In the genomic region with DNA sequence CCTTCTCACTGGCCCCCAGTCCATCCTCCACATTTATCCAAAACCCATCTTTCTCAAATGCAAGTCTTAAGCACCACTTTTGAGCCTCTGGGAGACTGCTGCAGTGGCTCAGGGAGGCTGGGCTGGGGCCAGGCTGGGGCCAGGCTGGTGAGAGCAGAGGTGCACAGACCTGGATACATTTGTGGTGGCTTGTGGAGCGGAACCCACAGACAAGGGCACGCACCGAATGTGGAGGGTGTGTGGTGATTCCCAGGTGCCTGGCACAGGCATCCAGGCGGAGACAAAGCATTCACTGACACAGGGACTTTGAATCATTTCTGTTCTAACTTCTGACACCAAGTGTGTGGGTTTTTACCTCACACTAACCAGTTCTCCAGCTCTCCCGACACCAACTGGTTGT, we compare ENCODE assay signal across 18 cellular contexts. TPM values are rescaled to one million over a fixed set of nuclear protein-coding genes. Genes with fewer than 3 reads are reported as not detected.
DNase-seq lines count a peak whose midpoint lies in the region; ATAC-seq and TF ChIP-seq lines count a peak whose summit lies in the region.
"Had no signal": no experiment of that assay in that cellular context is flagged by ENCODE, and none has a peak within 500 bp of the region (broad histone marks: within the 10 kb centered on the region; RNA-seq: fewer than 3 reads in every experiment).

No MANE protein-coding gene starts in this region.

- no peak overlapping the region for H3K9ac ChIP-seq in mammary epithelial cell (ENCODE audit: insufficient read depth, low read length)

- WGBS in mammary epithelial cell (ENCODE audit: low coverage, missing lambda C conversion rate), result 100% methylated on average over 5 of the region's 5 CpGs

- H3K27ac Mint-ChIP-seq in activated CD4-positive, alpha-beta T cell treated with anti-CD3 and anti-CD28 coated beads for 36 hours, result peak overlapping the region; percentile 74
- no peak overlapping the region for H3K27ac Mint-ChIP-seq in GM23338

- H2AFZ ChIP-seq in GM23338, result peak overlapping the region; percentile 60; the same call in 1 of the 2 replicates
- peak overlapping the region; percentile 87 for H2AFZ ChIP-seq in mammary epithelial cell (ENCODE audit: low read depth, low read length)
- no peak overlapping the region for H2AFZ ChIP-seq in osteoblast (ENCODE audit: low read length)
- H2AFZ ChIP-seq: hepatocyte had no signal

- no peaks in the 10 kb centered on the region for H3K9me3 ChIP-seq in mammary epithelial cell (replicated peaks; ENCODE audit: insufficient read depth, low read length)
- H3K9me3 ChIP-seq in osteoblast (ENCODE audit: low read depth, low read length), result no peaks in the 10 kb centered on the region
- H3K9me3 ChIP-seq: sigmoid colon, transverse colon had no signal

- peak; percentile 21 for DNase-seq in activated CD4-positive, alpha-beta T cell treated with anti-CD3 and anti-CD28 coated beads for 36 hours
- no peak for DNase-seq in activated CD4-positive, alpha-beta T cell treated with anti-CD3 and anti-CD28 coated beads for 48 hours
- DNase-seq in GM23338 (ENCODE audit: low spot score) (no peak), mammary epithelial cell (no peak), osteoblast (ENCODE audit: insufficient read length, low spot score, missing footprints) (peak; percentile 36), NCI-H748 (lab: John Stamatoyannopoulos, UW; ENCODE audit: unreplicated experiment) (no peak)
- DNase-seq in effector CD4-positive, alpha-beta T cell, result no peak
- DNase-seq: DMS79 treated with DMSO at 0.1 percent for 48 hours; IMR-90; NCI-H2081 treated with DMSO at 0.1 percent for 48 hours; NCI-H526 treated with DMSO at 0.1 percent for 48 hours; PC-3; sigmoid colon; stimulated activated CD4-positive, alpha-beta T cell treated with anti-CD3 and anti-CD28 coated beads, Interleukin-2, amount 100 ng/mL, for 48 hours; transverse colon had no signal

- H3K27ac ChIP-seq in GM23338 (ENCODE audit: low read depth) (no peak overlapping the region), mammary epithelial cell (ENCODE audit: insufficient read depth, low read depth, low read length) (no peak overlapping the region), osteoblast (ENCODE audit: low read depth, low read length) (no peak overlapping the region)
- H3K27ac ChIP-seq: hepatocyte, sigmoid colon had no signal

- no peaks in the 10 kb centered on the region for H3K79me2 ChIP-seq in GM23338 (replicated peaks; ENCODE audit: insufficient read depth)
- no peaks in the 10 kb centered on the region for H3K79me2 ChIP-seq in mammary epithelial cell (ENCODE audit: insufficient read depth, low read length)
- no peaks in the 10 kb centered on the region for H3K79me2 ChIP-seq in osteoblast (ENCODE audit: insufficient read depth, low read length)
- H3K79me2 ChIP-seq: hepatocyte had no signal

- no peaks in the 10 kb centered on the region for H3K9me3 Mint-ChIP-seq in activated CD4-positive, alpha-beta T cell treated with anti-CD3 and anti-CD28 coated beads for 36 hours (ENCODE audit: low read depth)
- no peaks in the 10 kb centered on the region for H3K9me3 Mint-ChIP-seq in GM23338
- H3K9me3 Mint-ChIP-seq: CD14-positive monocyte had no signal

- dilution Hi-C loops in mammary epithelial cell (cut with HindIII; ENCODE audit: low sequenced_read_pairs), result no loop called here

- CTCF ChIA-PET in activated CD4-positive, alpha-beta T cell treated with anti-CD3 and anti-CD28 coated beads for 36 hours (lab: Charles Lee), result interaction anchor here (0.7 to 1.3 kb wide), 5 partner anchors 36 to 139 kb away, joined by 3 to 5 read pairs (median 3); no protein-coding TSS in a partner anchor
- CTCF ChIA-PET in mammary epithelial cell (lab: Charles Lee; ENCODE audit: low non-redundant PET), result no interaction called here

- peaks cover 4% of the 10 kb centered on the region; the same call in 1 of the 2 replicates for H3K9me2 ChIP-seq in GM23338 (ENCODE audit: insufficient read depth)

- H3K4me1 ChIP-seq in GM23338 (ENCODE audit: insufficient read depth), result no peaks in the 10 kb centered on the region; the same call in 1 of the 2 replicates
- H3K4me1 ChIP-seq in mammary epithelial cell (ENCODE audit: insufficient read depth, low read length), result peaks cover 23% of the 10 kb centered on the region
- H3K4me1 ChIP-seq in osteoblast (ENCODE audit: insufficient read depth, low read length), result peaks cover 23% of the 10 kb centered on the region

- ATAC-seq in activated CD4-positive, alpha-beta T cell treated with anti-CD3 and anti-CD28 coated beads for 36 hours, result no peak
- ATAC-seq in GM23338 (no peak), GM19035 (IDR thresholded peaks at IDR 0.05; ENCODE audit: unreplicated experiment) (no peak)
- ATAC-seq: PC-3 had no signal

- H3K4me2 ChIP-seq in GM23338 (no peak overlapping the region), mammary epithelial cell (ENCODE audit: insufficient read depth, low read depth, low read length) (no peak overlapping the region), osteoblast (ENCODE audit: insufficient read depth, low read length) (no peak overlapping the region)
- H3K4me2 ChIP-seq: hepatocyte had no signal

- peak overlapping the region; percentile 74 for H3K4me3 Mint-ChIP-seq in activated CD4-positive, alpha-beta T cell treated with anti-CD3 and anti-CD28 coated beads for 36 hours
- H3K4me3 Mint-ChIP-seq in GM23338, result no peak overlapping the region

- H3K4me3 ChIP-seq in GM23338 (no peak overlapping the region), mammary epithelial cell (replicated peaks in 1 of 3; ENCODE audit: insufficient read depth in 1 of 3, low read depth in 2 of 3, low read length in 3 of 3) (no peak overlapping the region), osteoblast (ENCODE audit: insufficient read depth, low read length) (no peak overlapping the region)
- H3K4me3 ChIP-seq: hepatocyte, sigmoid colon, transverse colon had no signal

- H4K20me1 ChIP-seq in GM23338 (replicated peaks; ENCODE audit: insufficient read depth), result no peaks in the 10 kb centered on the region
- H4K20me1 ChIP-seq in mammary epithelial cell (ENCODE audit: insufficient read depth, low read length), result no peaks in the 10 kb centered on the region
- H4K20me1 ChIP-seq in osteoblast (ENCODE audit: insufficient read depth, low read length), result no peaks in the 10 kb centered on the region

- BruUV-seq in mammary epithelial cell (replicated peaks; lab: Mats Ljungman, UMichigan), result no TSS peak

- H3K27me3 Mint-ChIP-seq in activated CD4-positive, alpha-beta T cell treated with anti-CD3 and anti-CD28 coated beads for 36 hours, result no peaks in the 10 kb centered on the region
- H3K27me3 Mint-ChIP-seq in GM23338 (ENCODE audit: insufficient read depth, low read depth, poor library complexity), result peaks cover 15% of the 10 kb centered on the region

- no peaks in the 10 kb centered on the region for H3K27me3 ChIP-seq in GM23338 (ENCODE audit: insufficient read depth)
- no peaks in the 10 kb centered on the region for H3K27me3 ChIP-seq in mammary epithelial cell (ENCODE audit: insufficient read depth, low read length)
- H3K27me3 ChIP-seq in osteoblast (ENCODE audit: insufficient read depth, low read length), result peaks cover 25% of the 10 kb centered on the region
- H3K27me3 ChIP-seq: hepatocyte, sigmoid colon, transverse colon had no signal

- peaks cover 2% of the 10 kb centered on the region for H3K36me3 Mint-ChIP-seq in activated CD4-positive, alpha-beta T cell treated with anti-CD3 and anti-CD28 coated beads for 36 hours (ENCODE audit: low read depth)
- no peaks in the 10 kb centered on the region; the same call in 2 of the 3 replicates for H3K36me3 Mint-ChIP-seq in GM23338 (ENCODE audit: low read depth)
- H3K36me3 Mint-ChIP-seq: CD14-positive monocyte had no signal

- POLR2A ChIA-PET in activated CD4-positive, alpha-beta T cell treated with anti-CD3 and anti-CD28 coated beads for 36 hours (lab: Charles Lee), result interaction anchor here (1.1 kb wide), 1 partner anchor 42 kb away, joined by 3 read pairs; a partner anchor contains a TSS

- peaks cover 60% of the 10 kb centered on the region for H3K4me1 Mint-ChIP-seq in activated CD4-positive, alpha-beta T cell treated with anti-CD3 and anti-CD28 coated beads for 36 hours
- peaks cover 30% of the 10 kb centered on the region for H3K4me1 Mint-ChIP-seq in GM23338

- in situ Hi-C loops in mammary epithelial cell (cut with MboI; ENCODE audit: low sequenced_read_pairs in 2 of 2), result no loop called here

- H3K36me3 ChIP-seq in GM23338 (ENCODE audit: insufficient read depth) (no peaks in the 10 kb centered on the region), mammary epithelial cell (ENCODE audit: insufficient read depth, low read length) (no peaks in the 10 kb centered on the region), osteoblast (ENCODE audit: insufficient read depth, low read length) (no peaks in the 10 kb centered on the region)
- H3K36me3 ChIP-seq: sigmoid colon, transverse colon had no signal

- TF ChIP-seq CTCF in GM23338 (conservative IDR thresholded peaks at IDR 0.05; ENCODE audit: low read depth in 2 of 2) (no peak), mammary epithelial cell (conservative IDR thresholded peaks at IDR 0.05 in 1 of 2, IDR thresholded peaks at IDR 0.05 in 1 of 2; ENCODE audit: extremely low read depth in 1 of 2, insufficient read depth in 1 of 2, low read depth in 1 of 2, low read length in 2 of 2) (no peak), osteoblast (IDR thresholded peaks at IDR 0.05; ENCODE audit: extremely low read depth, low read depth, low read length) (no peak)

- no peaks in the 10 kb centered on the region for H3F3A ChIP-seq in GM23338 (replicated peaks; ENCODE audit: low read depth)

- intact Hi-C loops in activated CD4-positive, alpha-beta T cell treated with anti-CD3 and anti-CD28 coated beads for 36 hours (cut with DNase I, micrococcal nuclease), result loop anchor here (2.0 to 5.0 kb wide), 3 partner anchors 49 to 124 kb away; no protein-coding TSS in a partner anchor
- intact Hi-C loops in mammary epithelial cell (cut with micrococcal nuclease), result no loop called here

TF ChIP-seq in GM23338, 12 proteins besides CTCF, POLR2A, EP300 and RAD21 (continues in another document):
- TF ChIP-seq ZNF114 (CRISPR knock-in tag; IDR thresholded peaks at IDR 0.05) (no peak), POLR2AphosphoS5 (IDR thresholded peaks at IDR 0.05; ENCODE audit: low read depth) (no peak), JUNB (IDR thresholded peaks at IDR 0.05; ENCODE audit: unreplicated experiment) (no peak), STAT1 (IDR thresholded peaks at IDR 0.05; ENCODE audit: unreplicated experiment) (no peak), EZH2phosphoT487 (IDR thresholded peaks at IDR 0.05; ENCODE audit: unreplicated experiment) (no peak)

RNA-seq across cellular contexts. Expression of a gene that starts 42.2 kb away (rescaled TPM):
- 10 to 100 TPM; 49.4 to 67.5 TPM for total RNA-seq in activated CD4-positive, alpha-beta T cell treated with anti-CD3 and anti-CD28 coated beads for 36 hours
- total RNA-seq in GM23338 (2014; rRNA removed; shearing (Covaris generic)), result 4.7 and 5.6 TPM in 2 replicates
- polyA plus RNA-seq in GM23338 (2016; fragmentation: Nextera tagmentation; extraction: Ambion mirVana) (2.9 and 4.4 TPM in 2 replicates), mammary epithelial cell (0.79 TPM)
- total RNA-seq in mammary epithelial cell (1 to 10 TPM; 2.0 to 4.3 TPM), osteoblast (under 0.01 and 0.36 TPM in 2 replicates)
- 2.3 TPM for polyA minus RNA-seq in mammary epithelial cell
- polyA plus RNA-seq: IMR-90 had no signal

Comparison
In these comparisons a context has a peak if more than half of its experiments do, and no peak if none do; other contexts are left out.
1. DNase-seq: peak in activated CD4-positive, alpha-beta T cell treated with anti-CD3 and anti-CD28 coated beads for 36 hours (single experiment) and osteoblast (single experiment); none in activated CD4-positive, alpha-beta T cell treated with anti-CD3 and anti-CD28 coated beads for 48 hours (single experiment), GM23338 (single experiment), mammary epithelial cell (single experiment), NCI-H748 (single experiment) and effector CD4-positive, alpha-beta T cell (single experiment).